Comparison of ENCODE assay signal across 30 cellular contexts in genomic region chr4:114653675-114654074, GRCh38. TPM values are rescaled to one million over a fixed set of nuclear protein-coding genes. Genes with fewer than 3 reads are reported as not detected.
"Had no signal": no experiment of that assay in that cellular context is flagged by ENCODE, and none has a peak within 500 bp of the region (broad histone marks: within the 10 kb centered on the region; RNA-seq: fewer than 3 reads in every experiment).

No MANE protein-coding gene starts in this region.

- ATAC-seq: activated CD4-positive, alpha-beta T cell treated with anti-CD3 and anti-CD28 coated beads for 36 hours; activated CD8-positive, alpha-beta memory T cell treated with anti-CD3 and anti-CD28 coated beads, Interleukin-2, amount 10 ng/mL, durations not matched to agents 7 days and 5 days; activated CD8-positive, alpha-beta T cell treated with anti-CD3 and anti-CD28 coated beads, Interleukin-2, amount 10 ng/mL, durations not matched to agents 7 days and 5 days; activated naive CD8-positive, alpha-beta T cell treated with anti-CD3 and anti-CD28 coated beads, Interleukin-2, amount 50 U/mL, for 24 hours; body of pancreas; esophagus mucosa had no signal

- H3K36me3 ChIP-seq: adrenal gland, colonic mucosa had no signal

- H3K4me3 ChIP-seq: adrenal gland, body of pancreas, colonic mucosa had no signal

- H3K27me3 ChIP-seq: body of pancreas, colonic mucosa had no signal

- H3K4me1 ChIP-seq: adrenal gland, colonic mucosa had no signal

- FAIRE-seq: frontal cortex had no signal

- DNase-seq: activated CD4-positive, alpha-beta memory T cell treated with anti-CD3 and anti-CD28 coated beads for 36 hours; activated CD4-positive, alpha-beta T cell treated with anti-CD3 and anti-CD28 coated beads for 36 hours; activated CD4-positive, alpha-beta T cell treated with anti-CD3 and anti-CD28 coated beads, Interleukin-2, amount 10 ng/mL, durations not matched to agents 24 days and 14 days; activated CD4-positive, CD25-positive, alpha-beta regulatory T cell; activated CD4-positive, CD25-positive, alpha-beta regulatory T cell treated with anti-CD3 and anti-CD28 coated beads, Interleukin-2, amount 50 U/mL, for 72 hours; activated CD8-positive, alpha-beta memory T cell treated with anti-CD3 and anti-CD28 coated beads, Interleukin-2, amount 10 ng/mL, durations not matched to agents 7 days and 5 days; activated CD8-positive, alpha-beta memory T cell treated with anti-CD3 and anti-CD28 coated beads, Interleukin-2, amount 50 U/mL, for 4 hours; activated CD8-positive, alpha-beta T cell treated with anti-CD3 and anti-CD28 coated beads, Interleukin-2, amount 10 ng/mL, durations not matched to agents 7 days and 5 days; activated effector memory CD4-positive, alpha-beta T cell treated with anti-CD3 and anti-CD28 coated beads, Interleukin-2, amount 50 U/mL, for 16 hours; activated naive CD4-positive, alpha-beta T cell treated with anti-CD3 and anti-CD28 coated beads for 36 hours; activated naive CD8-positive, alpha-beta T cell treated with anti-CD3 and anti-CD28 coated beads for 36 hours; activated naive CD8-positive, alpha-beta T cell treated with anti-CD3 and anti-CD28 coated beads, Interleukin-2, amount 50 U/mL, for 24 hours; activated T-cell treated with anti-CD3 and anti-CD28 coated beads, Interleukin-2, amount 50 U/mL, for 1 hour; activated T-cell treated with anti-CD3 and anti-CD28 coated beads, Interleukin-2, amount 50 U/mL, for 48 hours; adrenal gland; amygdala; aorta; body of pancreas; caudate nucleus; colonic mucosa; effector memory CD4-positive, alpha-beta T cell; endodermal cell; foreskin fibroblast; T-helper 2 cell had no signal

- H3K27ac ChIP-seq: adrenal gland, body of pancreas, colonic mucosa had no signal

- H3K9me3 ChIP-seq: adrenal gland, body of pancreas, colonic mucosa had no signal

RNA-seq across cellular contexts. Expression of gene UGT8, which starts 55.1 kb away (rescaled TPM):
- total RNA-seq: activated CD4-positive, alpha-beta T cell treated with anti-CD3 and anti-CD28 coated beads, Interleukin-2, amount 10 ng/mL, durations not matched to agents 24 days and 14 days; activated CD8-positive, alpha-beta T cell treated with anti-CD3 and anti-CD28 coated beads, Interleukin-2, amount 10 ng/mL, durations not matched to agents 7 days and 5 days; activated naive CD4-positive, alpha-beta T cell treated with anti-CD3 and anti-CD28 coated beads for 36 hours; activated T-helper 1 cell treated with anti-CD3 and anti-CD28 coated beads, Interleukin-12 subunit alpha, Interleukin-12 subunit beta, Interleukin-2, Interleukin-4 antibody, amounts not matched to agents 30 ng/mL and 10 ng/mL and 1 ng/mL, durations not matched to agents 14 hours and 24 hours and 36 hours; activated T-helper 2 cell treated with anti-CD3 and anti-CD28 coated beads, Interferon-gamma antibody, Interleukin-2, Interleukin-4, amounts not matched to agents 10 μg/mL and 5 μg/mL and 100 μg/mL, durations not matched to agents 14 hours and 24 hours and 36 hours; dermis microvascular lymphatic vessel endothelial cell; T-helper 1 cell treated with Interleukin-12 subunit alpha and Interleukin-12 subunit beta and Interleukin-4 antibody, amounts not matched to agents 30 ng/mL and 1 ng/mL, for 36 hours had no signal
